ENCODE assay signal across 10 cellular contexts in the genomic region with DNA sequence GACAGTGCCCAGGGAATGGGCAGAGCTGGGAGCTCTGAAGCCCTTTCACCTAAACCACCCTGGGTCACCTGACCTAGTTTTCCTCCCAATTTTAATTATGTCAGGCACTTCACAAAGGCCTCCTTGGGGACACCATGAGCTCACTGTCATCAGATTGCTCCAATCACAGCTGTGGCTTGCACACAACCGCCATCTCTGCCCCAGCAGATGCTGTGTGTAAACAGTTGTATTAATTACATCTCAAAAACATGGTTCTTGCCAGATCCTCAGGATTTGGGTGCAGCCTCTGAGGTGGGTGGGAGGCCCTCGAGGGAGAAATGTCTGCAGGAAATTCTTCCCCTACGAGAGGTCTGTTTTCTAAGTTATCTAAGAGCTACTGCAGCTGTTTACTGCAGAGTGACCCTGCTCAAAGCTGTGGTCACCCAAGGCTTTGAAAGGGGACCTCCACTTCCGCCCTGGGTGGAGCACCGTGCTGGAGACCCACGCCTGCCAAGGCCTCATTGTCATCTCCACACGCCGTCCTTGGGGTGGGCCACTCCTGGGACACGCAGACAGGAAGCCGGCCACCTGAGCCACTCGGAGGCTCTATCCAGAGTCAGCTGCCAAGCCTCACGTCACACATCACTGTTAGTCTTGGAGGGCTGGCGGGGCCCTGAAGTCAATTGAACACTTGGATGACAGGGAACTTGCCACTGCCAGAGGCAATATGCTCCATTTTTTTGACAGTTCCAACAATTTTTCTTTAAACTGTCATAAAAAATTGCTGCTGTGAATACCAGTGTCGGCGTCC.
DNase-seq lines count a peak whose midpoint lies in the region; ATAC-seq and TF ChIP-seq lines count a peak whose summit lies in the region.
"Had no signal": no experiment of that assay in that cellular context is flagged by ENCODE, and none has a peak within 500 bp of the region (broad histone marks: within the 10 kb centered on the region; RNA-seq: fewer than 3 reads in every experiment).

No MANE protein-coding gene starts in this region.

- H3K27me3 ChIP-seq in neuronal stem cell (ENCODE audit: control insufficient read depth in 3 of 3, insufficient read depth in 3 of 3, low read depth in 1 of 3, low read length in 3 of 3): no peaks in the 10 kb centered on the region
- H3K27me3 ChIP-seq in aorta (ENCODE audit: control insufficient read depth in 1 of 2, insufficient read depth in 2 of 2, low read length in 1 of 2): no peaks in the 10 kb centered on the region
- H3K27me3 ChIP-seq: testis had no signal

- no peaks in the 10 kb centered on the region for H3K36me3 ChIP-seq in neuronal stem cell (replicated peaks in 1 of 2; ENCODE audit: control insufficient read depth in 2 of 2, insufficient read depth in 2 of 2, low read length in 2 of 2)
- no peaks in the 10 kb centered on the region for H3K36me3 ChIP-seq in aorta (ENCODE audit: control insufficient read depth in 1 of 2, insufficient read depth in 2 of 2, low read length in 1 of 2)

- intact Hi-C loops in aorta (cut with DNase I): no loop called here

- H3K4me1 ChIP-seq in neuronal stem cell (ENCODE audit: control insufficient read depth in 2 of 2, insufficient read depth in 1 of 2, low read depth in 1 of 2, low read length in 2 of 2): peaks cover 0 to 10% of the 10 kb centered on the region in 2 donors
- peaks cover 0 to 7% of the 10 kb centered on the region in 2 donors for H3K4me1 ChIP-seq in aorta (ENCODE audit: control insufficient read depth in 1 of 2, insufficient read depth in 2 of 2, low read length in 2 of 2)

- H3K23ac ChIP-seq in neuronal stem cell (ENCODE audit: low read depth, low read length, poor library complexity): no peak overlapping the region

- POLR2A ChIA-PET in activated CD4-positive, alpha-beta memory T cell treated with anti-CD3 and anti-CD28 coated beads, Interleukin-2, amount 10 ng/mL, durations not matched to agents 7 days and 5 days (lab: Charles Lee): no interaction called here

- TF ChIP-seq CTCF in fibroblast of the aortic adventitia (IDR thresholded peaks at IDR 0.05; ENCODE audit: insufficient read depth, low read length): no peak

- no peak overlapping the region for H3K4me2 ChIP-seq in neuronal stem cell (ENCODE audit: insufficient read depth, low read length, poor library complexity, severe bottlenecking)

- DNase-seq in NCI-H748 (lab: John Stamatoyannopoulos, UW; ENCODE audit: unreplicated experiment): peak; percentile 49
- no peak for DNase-seq in NCI-H748 treated with DMSO at 0.1 percent for 48 hours (lab: John Stamatoyannopoulos, UW)
- peak; percentile 24 for DNase-seq in fibroblast of the aortic adventitia (ENCODE audit: low read depth)
- DNase-seq in neuronal stem cell (ENCODE audit: low spot score): no peak
- DNase-seq in aorta: peak; percentile 84 to 91
- DNase-seq in activated CD4-positive, alpha-beta memory T cell treated with anti-CD3 and anti-CD28 coated beads, Interleukin-2, amount 10 ng/mL, durations not matched to agents 7 days and 5 days: no peak
- DNase-seq: GF-D8, testis had no signal

- no peak overlapping the region for H3K9ac ChIP-seq in neuronal stem cell (ENCODE audit: low read depth, low read length, poor library complexity)

- no peak overlapping the region for H3K4ac ChIP-seq in neuronal stem cell (ENCODE audit: low read length)

- no peak overlapping the region for H2BK15ac ChIP-seq in neuronal stem cell (ENCODE audit: low read length)

- CTCF ChIA-PET in activated CD4-positive, alpha-beta memory T cell treated with anti-CD3 and anti-CD28 coated beads, Interleukin-2, amount 10 ng/mL, durations not matched to agents 7 days and 5 days (lab: Charles Lee): no interaction called here

- H3K9me3 ChIP-seq in neuronal stem cell (replicated peaks in 1 of 2; ENCODE audit: control insufficient read depth in 2 of 2, insufficient read depth in 1 of 2, low read depth in 1 of 2, low read length in 2 of 2) (no peaks in the 10 kb centered on the region), aorta (ENCODE audit: control insufficient read depth, low read length) (no peaks in the 10 kb centered on the region)
- H3K9me3 ChIP-seq: testis had no signal

- no peak overlapping the region for H2BK5ac ChIP-seq in neuronal stem cell (ENCODE audit: low read length)

- H4K91ac ChIP-seq in neuronal stem cell (ENCODE audit: low read depth, low read length, poor library complexity): no peak overlapping the region

- peaks cover 31% of the 10 kb centered on the region for H3K27me3 Mint-ChIP-seq in activated CD4-positive, alpha-beta memory T cell treated with anti-CD3 and anti-CD28 coated beads, Interleukin-2, amount 10 ng/mL, durations not matched to agents 7 days and 5 days

- no peaks in the 10 kb centered on the region for H3K36me3 Mint-ChIP-seq in activated CD4-positive, alpha-beta memory T cell treated with anti-CD3 and anti-CD28 coated beads, Interleukin-2, amount 10 ng/mL, durations not matched to agents 7 days and 5 days (ENCODE audit: low read depth)

- peak overlapping the region; percentile 14 for H2AK5ac ChIP-seq in neuronal stem cell (ENCODE audit: low read depth, low read length)

- H3K27ac Mint-ChIP-seq in activated CD4-positive, alpha-beta memory T cell treated with anti-CD3 and anti-CD28 coated beads, Interleukin-2, amount 10 ng/mL, durations not matched to agents 7 days and 5 days: no peak overlapping the region

- WGBS in neuronal stem cell (ENCODE audit: extremely low coverage in 2 of 2, insufficient read length in 2 of 2, insufficient replicate concordance in 1 of 2), 2 donors: no CpG with 5 or more reads among the region's 15 CpGs
- WGBS in aorta, 2 donors: 21 to 26% methylated on average over 15 of the region's 15 CpGs

- H2BK120ac ChIP-seq in neuronal stem cell (ENCODE audit: low read depth, low read length): no peak overlapping the region

- H3K4me1 Mint-ChIP-seq in activated CD4-positive, alpha-beta memory T cell treated with anti-CD3 and anti-CD28 coated beads, Interleukin-2, amount 10 ng/mL, durations not matched to agents 7 days and 5 days: no peaks in the 10 kb centered on the region

- no peaks in the 10 kb centered on the region for H3K79me1 ChIP-seq in neuronal stem cell (ENCODE audit: low read depth, low read length)

- no peak overlapping the region for H2BK12ac ChIP-seq in neuronal stem cell (ENCODE audit: low read length)

- H3K14ac ChIP-seq in neuronal stem cell (ENCODE audit: low read length): peak overlapping the region; percentile 75

- ATAC-seq in aorta (ENCODE audit: low FRiP score): peak; percentile 67
- ATAC-seq in GM21423 (IDR thresholded peaks at IDR 0.05; ENCODE audit: unreplicated experiment): no peak
- ATAC-seq in GM18511 (IDR thresholded peaks at IDR 0.05; ENCODE audit: unreplicated experiment): no peak

- no peak overlapping the region for H4K8ac ChIP-seq in neuronal stem cell (ENCODE audit: low read depth, low read length)

- no peak overlapping the region for H3K4me3 Mint-ChIP-seq in activated CD4-positive, alpha-beta memory T cell treated with anti-CD3 and anti-CD28 coated beads, Interleukin-2, amount 10 ng/mL, durations not matched to agents 7 days and 5 days

- H3K4me3 ChIP-seq in fibroblast of the aortic adventitia (ENCODE audit: low read depth, low read length) (no peak overlapping the region), neuronal stem cell (ENCODE audit: low read length in 2 of 2) (no peak overlapping the region), aorta (ENCODE audit: low read length in 2 of 2) (no peak overlapping the region)
- H3K4me3 ChIP-seq: testis had no signal

- H2AFZ ChIP-seq in neuronal stem cell (ENCODE audit: low read length): no peak overlapping the region

- peak overlapping the region; percentile 80 for H3K18ac ChIP-seq in neuronal stem cell (ENCODE audit: low read length)

- no peaks in the 10 kb centered on the region for H3K9me3 Mint-ChIP-seq in activated CD4-positive, alpha-beta memory T cell treated with anti-CD3 and anti-CD28 coated beads, Interleukin-2, amount 10 ng/mL, durations not matched to agents 7 days and 5 days

- no peak overlapping the region for H3K27ac ChIP-seq in neuronal stem cell (replicated peaks; ENCODE audit: low read length)
- H3K27ac ChIP-seq in aorta (ENCODE audit: low read depth in 1 of 2, low read length in 2 of 2): peak overlapping the region in 1 of 2 donors; percentile 2

Comparison
In these comparisons a context has a peak if more than half of its experiments do, and no peak if none do; other contexts are left out.
1. DNase-seq: peak in NCI-H748 (single experiment), fibroblast of the aortic adventitia (single experiment) and aorta (2 of 2); none in NCI-H748 treated with DMSO at 0.1 percent for 48 hours (single experiment), neuronal stem cell (single experiment) and activated CD4-positive, alpha-beta memory T cell treated with anti-CD3 and anti-CD28 coated beads, Interleukin-2, amount 10 ng/mL, durations not matched to agents 7 days and 5 days (single experiment).